12 cellular contexts compared by ENCODE assay signal in genomic region chr4:138835833-138836521, GRCh38.
DNase-seq lines count a peak whose midpoint lies in the region; ATAC-seq, FAIRE-seq and TF ChIP-seq lines count a peak whose summit lies in the region.
"Had no signal": no experiment of that assay in that cellular context is flagged by ENCODE, and none has a peak within 500 bp of the region (broad histone marks: within the 10 kb centered on the region; RNA-seq: fewer than 3 reads in every experiment).

No MANE protein-coding gene starts in this region.

- TF ChIP-seq CTCF in GM23338 (conservative IDR thresholded peaks at IDR 0.05; ENCODE audit: low read depth in 2 of 2) (no peak), endothelial cell of umbilical vein (IDR thresholded peaks at IDR 0.05; ENCODE audit: extremely low read depth in 1 of 2, insufficient read depth in 1 of 2, low read depth in 1 of 2, low read length in 2 of 2) (no peak)

- H3K4me2 ChIP-seq in GM23338 = no peak overlapping the region
- no peak overlapping the region for H3K4me2 ChIP-seq in endothelial cell of umbilical vein (ENCODE audit: insufficient read depth, low read length)
- H3K4me2 ChIP-seq: KMS-11 had no signal

- POLR2A ChIA-PET in endothelial cell of umbilical vein (lab: Charles Lee) = no interaction called here

- no peak for FAIRE-seq in endothelial cell of umbilical vein (lab: Jason Lieb, UNC)

- no peaks in the 10 kb centered on the region for H3K9me1 ChIP-seq in endothelial cell of umbilical vein (replicated peaks; ENCODE audit: control insufficient read depth, extremely low read depth, insufficient read depth, low read length)

- H3K27me3 ChIP-seq in GM23338 (ENCODE audit: insufficient read depth) (no peaks in the 10 kb centered on the region), endothelial cell of umbilical vein (ENCODE audit: control insufficient read depth in 2 of 2, insufficient read depth in 2 of 2, low read length in 2 of 2) (peaks cover 0 to 12% of the 10 kb centered on the region in 2 experiments)
- H3K27me3 ChIP-seq: gastrocnemius medialis had no signal

- 0 out of 2 replicates have a peak overlapping the region, but pooled peaks have one; percentile 16 for H2AFZ ChIP-seq in GM23338
- no peak overlapping the region for H2AFZ ChIP-seq in endothelial cell of umbilical vein (ENCODE audit: low read depth, low read length)

- H3K36me3 Mint-ChIP-seq in GM23338 (ENCODE audit: low read depth) = no peaks in the 10 kb centered on the region
- no peaks in the 10 kb centered on the region for H3K36me3 Mint-ChIP-seq in activated T-helper 2 cell treated with anti-CD3 and anti-CD28 coated beads, Interferon-gamma antibody, Interleukin-2, Interleukin-4, amounts not matched to agents 10 μg/mL and 5 μg/mL and 100 μg/mL, durations not matched to agents 14 hours and 24 hours and 36 hours (ENCODE audit: low read depth)

- no peak overlapping the region for H3K27ac Mint-ChIP-seq in GM23338
- H3K27ac Mint-ChIP-seq in activated T-helper 2 cell treated with anti-CD3 and anti-CD28 coated beads, Interferon-gamma antibody, Interleukin-2, Interleukin-4, amounts not matched to agents 10 μg/mL and 5 μg/mL and 100 μg/mL, durations not matched to agents 14 hours and 24 hours and 36 hours = no peak overlapping the region

- no peak overlapping the region for H3K27ac ChIP-seq in GM23338 (ENCODE audit: low read depth)
- no peak overlapping the region for H3K27ac ChIP-seq in endothelial cell of umbilical vein (ENCODE audit: insufficient read depth, low read depth, low read length)
- H3K27ac ChIP-seq: gastrocnemius medialis, KMS-11 had no signal

- H3K36me3 ChIP-seq in GM23338 (ENCODE audit: insufficient read depth) = no peaks in the 10 kb centered on the region
- H3K36me3 ChIP-seq in endothelial cell of umbilical vein (ENCODE audit: control insufficient read depth in 2 of 2, extremely low read depth in 1 of 2, insufficient read depth in 2 of 2, low read length in 2 of 2) = no peaks in the 10 kb centered on the region
- H3K36me3 ChIP-seq: gastrocnemius medialis, HAP-1 had no signal

- H4K20me1 ChIP-seq in GM23338 (replicated peaks; ENCODE audit: insufficient read depth) (no peaks in the 10 kb centered on the region), endothelial cell of umbilical vein (replicated peaks; ENCODE audit: control insufficient read depth, extremely low read depth, insufficient read depth, low read length) (no peaks in the 10 kb centered on the region)

- CTCF ChIA-PET in endothelial cell of umbilical vein (lab: Charles Lee) = no interaction called here

- no peak overlapping the region for H3K4me3 Mint-ChIP-seq in GM23338
- no peak overlapping the region for H3K4me3 Mint-ChIP-seq in activated T-helper 2 cell treated with anti-CD3 and anti-CD28 coated beads, Interferon-gamma antibody, Interleukin-2, Interleukin-4, amounts not matched to agents 10 μg/mL and 5 μg/mL and 100 μg/mL, durations not matched to agents 14 hours and 24 hours and 36 hours (ENCODE audit: low read depth)

- no peaks in the 10 kb centered on the region for H3K79me2 ChIP-seq in GM23338 (replicated peaks; ENCODE audit: insufficient read depth)
- H3K79me2 ChIP-seq in endothelial cell of umbilical vein (ENCODE audit: control insufficient read depth, insufficient read depth, low read length) = no peaks in the 10 kb centered on the region

- peaks cover 10% of the 10 kb centered on the region for H3K4me1 Mint-ChIP-seq in GM23338
- H3K4me1 Mint-ChIP-seq in activated T-helper 2 cell treated with anti-CD3 and anti-CD28 coated beads, Interferon-gamma antibody, Interleukin-2, Interleukin-4, amounts not matched to agents 10 μg/mL and 5 μg/mL and 100 μg/mL, durations not matched to agents 14 hours and 24 hours and 36 hours (ENCODE audit: low read depth) = no peaks in the 10 kb centered on the region

- intact Hi-C loops in endothelial cell of umbilical vein (cut with micrococcal nuclease) = loop anchor here (1.0 kb wide), 1 partner anchor 83 kb away; no protein-coding TSS in a partner anchor
- intact Hi-C loops in activated T-helper 2 cell treated with anti-CD3 and anti-CD28 coated beads, Interferon-gamma antibody, Interleukin-2, Interleukin-4, amounts not matched to agents 10 μg/mL and 5 μg/mL and 100 μg/mL, durations not matched to agents 14 hours and 24 hours and 36 hours (cut with micrococcal nuclease) = no loop called here

- H3K4me1 ChIP-seq in GM23338 (ENCODE audit: insufficient read depth) (no peaks in the 10 kb centered on the region), endothelial cell of umbilical vein (ENCODE audit: control insufficient read depth, extremely low read depth, insufficient read depth, low read length) (no peaks in the 10 kb centered on the region)
- H3K4me1 ChIP-seq: gastrocnemius medialis, HAP-1 had no signal

- H3K27me3 Mint-ChIP-seq in GM23338 (ENCODE audit: insufficient read depth, low read depth, poor library complexity) = peaks cover 6% of the 10 kb centered on the region
- no peaks in the 10 kb centered on the region for H3K27me3 Mint-ChIP-seq in activated T-helper 2 cell treated with anti-CD3 and anti-CD28 coated beads, Interferon-gamma antibody, Interleukin-2, Interleukin-4, amounts not matched to agents 10 μg/mL and 5 μg/mL and 100 μg/mL, durations not matched to agents 14 hours and 24 hours and 36 hours (ENCODE audit: low read depth)

- no TSS peak for BruUV-seq in endothelial cell of umbilical vein (replicated peaks; lab: Mats Ljungman, UMichigan)

- ATAC-seq in GM23338 (no peak), GM18868 (IDR thresholded peaks at IDR 0.05; ENCODE audit: unreplicated experiment) (no peak)
- ATAC-seq: gastrocnemius medialis had no signal

- no peaks in the 10 kb centered on the region for H3F3A ChIP-seq in GM23338 (replicated peaks; ENCODE audit: low read depth)

- H3K9ac ChIP-seq in endothelial cell of umbilical vein (replicated peaks; ENCODE audit: extremely low read depth, insufficient read depth, low read length) = no peak overlapping the region
- H3K9ac ChIP-seq: KMS-11 had no signal

- no peak for DNase-seq in GM23338 (ENCODE audit: low spot score)
- DNase-seq in NCI-H1694 (lab: John Stamatoyannopoulos, UW) = peak; percentile 74
- DNase-seq in endothelial cell of umbilical vein (ENCODE audit: low read depth, low spot score) = peak; percentile 15
- peak; percentile 6 for DNase-seq in myocyte (ENCODE audit: low read depth)
- no peak for DNase-seq in activated CD4-positive, alpha-beta T cell treated with anti-CD3 and anti-CD28 coated beads, Interleukin-2, amount 50 U/mL, for 48 hours
- no peak for DNase-seq in activated T-helper 2 cell treated with anti-CD3 and anti-CD28 coated beads, Interferon-gamma antibody, Interleukin-2, Interleukin-4, amounts not matched to agents 10 μg/mL and 5 μg/mL and 100 μg/mL, durations not matched to agents 14 hours and 24 hours and 36 hours (ENCODE audit: low spot score)
- DNase-seq in stimulated activated CD4-positive, alpha-beta T cell treated with anti-CD3 and anti-CD28 coated beads, Interleukin-1b, Interleukin-23, amount 100 ng/mL, for 48 hours = no peak
- DNase-seq: activated effector memory CD4-positive, alpha-beta T cell treated with anti-CD3 and anti-CD28 coated beads, Interleukin-2, amount 50 U/mL, for 16 hours; gastrocnemius medialis had no signal

- no peaks in the 10 kb centered on the region for H3K9me3 ChIP-seq in endothelial cell of umbilical vein (replicated peaks; ENCODE audit: control insufficient read depth, insufficient read depth, low read length)
- H3K9me3 ChIP-seq: gastrocnemius medialis, HAP-1 had no signal

- H3K9me3 Mint-ChIP-seq in GM23338 = no peaks in the 10 kb centered on the region
- H3K9me3 Mint-ChIP-seq in activated T-helper 2 cell treated with anti-CD3 and anti-CD28 coated beads, Interferon-gamma antibody, Interleukin-2, Interleukin-4, amounts not matched to agents 10 μg/mL and 5 μg/mL and 100 μg/mL, durations not matched to agents 14 hours and 24 hours and 36 hours = no peaks in the 10 kb centered on the region

- H3K9me2 ChIP-seq in GM23338 (ENCODE audit: insufficient read depth) = no peaks in the 10 kb centered on the region; the same call in 1 of the 2 replicates

- H3K4me3 ChIP-seq in GM23338 (no peak overlapping the region), endothelial cell of umbilical vein (replicated peaks in 1 of 3; ENCODE audit: insufficient read depth in 1 of 3, low read depth in 1 of 3, low read length in 3 of 3) (no peak overlapping the region)
- H3K4me3 ChIP-seq: gastrocnemius medialis, HAP-1 had no signal

- no peak for TF ChIP-seq POLR2A in endothelial cell of umbilical vein (IDR thresholded peaks at IDR 0.05; ENCODE audit: low read depth, low read length)

- dilution Hi-C loops in endothelial cell of umbilical vein (cut with MboI; ENCODE audit: extremely low pct_ligation_motif_present, low sequenced_read_pairs) = no loop called here

TF ChIP-seq in GM23338, 12 proteins besides CTCF, POLR2A, EP300 and RAD21 (continues in another document):
- TF ChIP-seq ZNF331 (CRISPR knock-in tag; IDR thresholded peaks at IDR 0.05; ENCODE audit: low read depth) (no peak), POLR2AphosphoS5 (IDR thresholded peaks at IDR 0.05; ENCODE audit: low read depth) (no peak), EZH2 (IDR thresholded peaks at IDR 0.05; ENCODE audit: low read depth, unreplicated experiment) (no peak), NANOG (IDR thresholded peaks at IDR 0.05; ENCODE audit: borderline replicate concordance) (no peak)

TF ChIP-seq in endothelial cell of umbilical vein, 7 proteins besides CTCF, POLR2A, EP300 and RAD21:
- TF ChIP-seq POLR2AphosphoS5 (IDR thresholded peaks at IDR 0.05; ENCODE audit: insufficient read depth, low read depth, low read length) = no peak
- TF ChIP-seq MYC (IDR thresholded peaks at IDR 0.05; ENCODE audit: low read depth, low read length) = no peak
- no peak for TF ChIP-seq EZH2 (IDR thresholded peaks at IDR 0.05; ENCODE audit: borderline replicate concordance, low read depth, low read length, severe bottlenecking)
- no peak for TF ChIP-seq JUN (IDR thresholded peaks at IDR 0.05; ENCODE audit: borderline replicate concordance, insufficient read depth, insufficient read length, low read depth)
- no peak for TF ChIP-seq GATA2 (IDR thresholded peaks at IDR 0.05; ENCODE audit: insufficient read depth, insufficient read length, low read depth, low read length)
- no peak for TF ChIP-seq MAX (IDR thresholded peaks at IDR 0.05; ENCODE audit: insufficient read depth, insufficient read length)
- TF ChIP-seq FOS (IDR thresholded peaks at IDR 0.05; ENCODE audit: borderline replicate concordance, insufficient read depth, low read length) = no peak

Comparison
In these comparisons a context has a peak if more than half of its experiments do, and no peak if none do; other contexts are left out.
1. DNase-seq: peak in NCI-H1694 (single experiment), endothelial cell of umbilical vein (single experiment) and myocyte (single experiment); none in GM23338 (single experiment), activated CD4-positive, alpha-beta T cell treated with anti-CD3 and anti-CD28 coated beads, Interleukin-2, amount 50 U/mL, for 48 hours (0 of 2), activated T-helper 2 cell treated with anti-CD3 and anti-CD28 coated beads, Interferon-gamma antibody, Interleukin-2, Interleukin-4, amounts not matched to agents 10 μg/mL and 5 μg/mL and 100 μg/mL, durations not matched to agents 14 hours and 24 hours and 36 hours (single experiment) and stimulated activated CD4-positive, alpha-beta T cell treated with anti-CD3 and anti-CD28 coated beads, Interleukin-1b, Interleukin-23, amount 100 ng/mL, for 48 hours (single experiment).